Comparison of ENCODE assay signal across 1 cellular context in genomic region chr10:68333905-68334431, GRCh38.
TF ChIP-seq lines count a peak whose summit lies in the region.

No MANE protein-coding gene starts in this region.

TF ChIP-seq in HepG2, 621 proteins besides CTCF, POLR2A, EP300 and RAD21:
- TF ChIP-seq SMAD1 (CRISPR knock-in tag; IDR thresholded peaks at IDR 0.05; ENCODE audit: borderline replicate concordance, low read depth) (no peak), KAT7 (CRISPR knock-in tag; IDR thresholded peaks at IDR 0.05; ENCODE audit: borderline replicate concordance) (0 out of 2 replicates have a peak, but pooled peaks have one; percentile 41), AGO2 (optimal IDR thresholded peaks at IDR 0.05; ENCODE audit: low read depth, low read length) (peak; percentile 15), RBFOX2 (IDR thresholded peaks at IDR 0.05; ENCODE audit: low read depth, low read length) (0 out of 2 replicates have a peak, but pooled peaks have one; percentile 37), RNF219 (CRISPR knock-in tag; IDR thresholded peaks at IDR 0.05) (no peak)
